ENCODE assay signal across 8 cellular contexts in genomic region chr2:63840081-63840784, GRCh38. TPM values are rescaled to one million over a fixed set of nuclear protein-coding genes. Genes with fewer than 3 reads are reported as not detected.
DNase-seq lines count a peak whose midpoint lies in the region; ATAC-seq and TF ChIP-seq lines count a peak whose summit lies in the region.

No MANE protein-coding gene starts in this region.

- peak overlapping the region; percentile 91 for H3K4me3 ChIP-seq in GM06990 (replicated peaks; ENCODE audit: low read depth, low read length)
- H3K4me3 ChIP-seq in psoas muscle = peak overlapping the region; percentile 76

- H3K4me1 ChIP-seq in psoas muscle = peaks cover 18% of the 10 kb centered on the region

- peak overlapping the region; percentile 97 for H3K27ac Mint-ChIP-seq in activated B cell treated with CpG ODN at 0.5 μM for 24 hours
- peak overlapping the region; percentile 95 for H3K27ac Mint-ChIP-seq in glutamatergic neuron (ENCODE audit: unreplicated experiment)

- TF ChIP-seq CTCF in GM06990 (IDR thresholded peaks at IDR 0.05; ENCODE audit: insufficient read depth, low read length, poor library complexity, severe bottlenecking) (no peak), activated B cell treated with CpG ODN at 0.5 μM for 24 hours (IDR thresholded peaks at IDR 0.05) (no peak), glutamatergic neuron (IDR thresholded peaks at IDR 0.05; ENCODE audit: partially characterized antibody, unreplicated experiment) (no peak), psoas muscle (IDR thresholded peaks at IDR 0.05) (no peak)

- no peaks in the 10 kb centered on the region for H3K27me3 ChIP-seq in GM06990 (replicated peaks; ENCODE audit: control insufficient read depth, insufficient read depth, low read length)
- H3K27me3 ChIP-seq in psoas muscle (ENCODE audit: insufficient read depth in 3 of 3, low read length in 2 of 3) = no peaks in the 10 kb centered on the region

- intact Hi-C loops in activated B cell treated with CpG ODN at 0.5 μM for 24 hours (cut with micrococcal nuclease) = loop anchor here (1.0 to 10.0 kb wide), 7 partner anchors 49 to 1645 kb away; partner anchors contain the start of genes ACTR2, AFTPH, B3GNT2 and PELI1
- intact Hi-C loops in psoas muscle (cut with DNase I) = loop anchor here (5.0 kb wide), 4 partner anchors 47 to 253 kb away; partner anchors contain the start of genes MDH1 (in 1 of the 2) and WDPCP (in 1 of the 2)

- POLR2A ChIA-PET in activated B cell treated with CpG ODN at 0.5 μM for 24 hours (lab: Charles Lee) = interaction anchor here (0.7 to 3.7 kb wide), 7 partner anchors 12 to 1387 kb away, joined by 3 to 39 read pairs (median 9); partner anchors contain the start of genes ACTR2, EHBP1, MDH1 and WDPCP

- 4 to 7% (median 5%) methylated on average over 24 of the region's 24 CpGs for WGBS in psoas muscle, 3 donors

- peak overlapping the region; percentile 97 for H3K4me3 Mint-ChIP-seq in activated B cell treated with CpG ODN at 0.5 μM for 24 hours
- H3K4me3 Mint-ChIP-seq in glutamatergic neuron (ENCODE audit: unreplicated experiment) = peak overlapping the region; percentile 93

- ATAC-seq in GM19452 (IDR thresholded peaks at IDR 0.05; ENCODE audit: unreplicated experiment) (peak; percentile 40), HG03442 (IDR thresholded peaks at IDR 0.05; ENCODE audit: unreplicated experiment) (peak; percentile 23), activated B cell treated with CpG ODN at 0.5 μM for 24 hours (ENCODE audit: low read depth) (peak; percentile 41), psoas muscle (peak; percentile 13 to 23 (median 15))

- peaks cover 12% of the 10 kb centered on the region for H3K36me3 Mint-ChIP-seq in activated B cell treated with CpG ODN at 0.5 μM for 24 hours (ENCODE audit: low read depth)
- H3K36me3 Mint-ChIP-seq in glutamatergic neuron (ENCODE audit: unreplicated experiment) = no peaks in the 10 kb centered on the region

- H3K9me3 ChIP-seq in psoas muscle = no peaks in the 10 kb centered on the region

- H3K27me3 Mint-ChIP-seq in activated B cell treated with CpG ODN at 0.5 μM for 24 hours = peaks cover 2% of the 10 kb centered on the region
- peaks cover 2% of the 10 kb centered on the region for H3K27me3 Mint-ChIP-seq in glutamatergic neuron (ENCODE audit: unreplicated experiment)

- peak overlapping the region; percentile 96 for H3K27ac ChIP-seq in psoas muscle

- DNase-seq in GM06990 (ENCODE audit: extremely low read depth, insufficient read length) = no peak
- no peak for DNase-seq in activated B cell treated with CpG ODN at 0.5 μM for 24 hours
- DNase-seq in glutamatergic neuron = no peak
- DNase-seq in psoas muscle = no peak
- no peak for DNase-seq in RKO (ENCODE audit: low spot score)
- DNase-seq in GM19240 (ENCODE audit: insufficient read length, low spot score) = no peak

- CTCF ChIA-PET in activated B cell treated with CpG ODN at 0.5 μM for 24 hours (lab: Charles Lee) = interaction anchor here (1.1 to 1.7 kb wide), 2 partner anchors 21 to 24 kb away, joined by 3 to 12 read pairs; no protein-coding TSS in a partner anchor

- no peaks in the 10 kb centered on the region for H3K36me3 ChIP-seq in GM06990 (ENCODE audit: control insufficient read depth, insufficient read depth, low read length)
- no peaks in the 10 kb centered on the region for H3K36me3 ChIP-seq in psoas muscle (ENCODE audit: insufficient read depth in 1 of 2, low read depth in 1 of 2)

- H3K9me3 Mint-ChIP-seq in activated B cell treated with CpG ODN at 0.5 μM for 24 hours (no peaks in the 10 kb centered on the region), glutamatergic neuron (ENCODE audit: unreplicated experiment) (peaks cover 6% of the 10 kb centered on the region)

- H3K4me1 Mint-ChIP-seq in activated B cell treated with CpG ODN at 0.5 μM for 24 hours (peaks cover 42% of the 10 kb centered on the region), glutamatergic neuron (ENCODE audit: low read depth, unreplicated experiment) (peaks cover 18% of the 10 kb centered on the region)

RNA-seq across cellular contexts. Expression of gene UGP2, which starts 1.5 kb away (rescaled TPM):
- total RNA-seq in activated B cell treated with CpG ODN at 0.5 μM for 24 hours (69.8 and 73.5 TPM in 2 replicates), glutamatergic neuron (ENCODE audit: unreplicated experiment) (68.6 TPM), psoas muscle (100 to 1,000 TPM; 402 to 903 (median 596) TPM)
- 100 to 1,000 TPM; 391 to 656 (median 520) TPM for polyA plus RNA-seq in psoas muscle
